8 cellular contexts compared by ENCODE assay signal in genomic region chr4:184805462-184806245, GRCh38. TPM values are rescaled to one million over a fixed set of nuclear protein-coding genes. Genes with fewer than 3 reads are reported as not detected.
DNase-seq lines count a peak whose midpoint lies in the region; ATAC-seq and TF ChIP-seq lines count a peak whose summit lies in the region.

No MANE protein-coding gene starts in this region.

- intact Hi-C loops in CD4-positive, alpha-beta T cell (cut with DNase I, micrococcal nuclease) = no loop called here

- H3K36me3 ChIP-seq in BLaER1 treated with 17β-estradiol and CSF1 and Interleukin-3, amounts not matched to agents 10 nM and 100 nM = peaks cover 5 to 99% (median 51%) of the 10 kb centered on the region in 11 experiments; a peak in 21 of 22 replicates

- no peaks in the 10 kb centered on the region for H3K9me3 ChIP-seq in BLaER1 treated with 17β-estradiol and CSF1 and Interleukin-3, amounts not matched to agents 10 nM and 100 nM (replicated peaks in 1 of 11)
- H3K9me3 ChIP-seq in CD4-positive, alpha-beta T cell (ENCODE audit: control insufficient read depth, low read length) = no peaks in the 10 kb centered on the region

- TF ChIP-seq POLR2A in erythroblast (IDR thresholded peaks at IDR 0.05; ENCODE audit: low read length) = peak; percentile 76

- no peak overlapping the region for H3K27ac Mint-ChIP-seq in CD4-positive, alpha-beta T cell

- H3K36me3 Mint-ChIP-seq in CD4-positive, alpha-beta T cell (ENCODE audit: low read depth) = peaks cover 8% of the 10 kb centered on the region

- H3K27ac ChIP-seq in BLaER1 treated with 17β-estradiol and CSF1 and Interleukin-3, amounts not matched to agents 10 nM and 100 nM = no peak overlapping the region
- no peak overlapping the region for H3K27ac ChIP-seq in CD4-positive, alpha-beta T cell (ENCODE audit: low read depth, low read length)

- POLR2A ChIA-PET in CD4-positive, alpha-beta T cell (lab: Charles Lee) = no interaction called here

- ATAC-seq in GM21529 (IDR thresholded peaks at IDR 0.05; ENCODE audit: unreplicated experiment) = peak; percentile 77
- ATAC-seq in HG03520 (IDR thresholded peaks at IDR 0.05; ENCODE audit: unreplicated experiment) = no peak
- ATAC-seq in CD4-positive, alpha-beta T cell (ENCODE audit: poor library complexity) = no peak

- no peak for TF ChIP-seq CTCF in CD4-positive, alpha-beta T cell (IDR thresholded peaks at IDR 0.05)

- H3K4me3 ChIP-seq in BLaER1 treated with 17β-estradiol and CSF1 and Interleukin-3, amounts not matched to agents 10 nM and 100 nM = no peak overlapping the region

- peak overlapping the region; percentile 18 to 99 (median 46); a peak in 21 of 22 replicates for H3K4me2 ChIP-seq in BLaER1 treated with 17β-estradiol and CSF1 and Interleukin-3, amounts not matched to agents 10 nM and 100 nM

- no peaks in the 10 kb centered on the region for H3K27me3 ChIP-seq in BLaER1 treated with 17β-estradiol and CSF1 and Interleukin-3, amounts not matched to agents 10 nM and 100 nM
- no peaks in the 10 kb centered on the region for H3K27me3 ChIP-seq in CD4-positive, alpha-beta T cell (ENCODE audit: control insufficient read depth, insufficient read depth, low read length)

- peaks cover 14% of the 10 kb centered on the region for H3K4me1 Mint-ChIP-seq in CD4-positive, alpha-beta T cell (ENCODE audit: low read depth)

- H3K4me1 ChIP-seq in BLaER1 treated with 17β-estradiol and CSF1 and Interleukin-3, amounts not matched to agents 10 nM and 100 nM = peaks cover 13 to 95% (median 30%) of the 10 kb centered on the region in 10 experiments

- H3K9ac ChIP-seq in BLaER1 treated with 17β-estradiol and CSF1 and Interleukin-3, amounts not matched to agents 10 nM and 100 nM = peak overlapping the region in 2 of 11 experiments; percentile 0 to 8; a peak in 3 of 22 replicates

- CTCF ChIA-PET in CD4-positive, alpha-beta T cell (lab: Charles Lee) = no interaction called here

- DNase-seq in NCI-H2107 treated with DMSO at 0.1 percent for 48 hours (lab: John Stamatoyannopoulos, UW; ENCODE audit: unreplicated experiment) = peak; percentile 28
- DNase-seq in erythroblast (lab: John Stamatoyannopoulos, UW) = peak; percentile 26 to 46
- peak; percentile 91 for DNase-seq in pons (ENCODE audit: low spot score)
- DNase-seq in kidney glomerular epithelial cell (lab: John Stamatoyannopoulos, UW) = no peak
- DNase-seq in CD4-positive, alpha-beta T cell = no peak

- no peaks in the 10 kb centered on the region for H3K27me3 Mint-ChIP-seq in CD4-positive, alpha-beta T cell

- no peak overlapping the region for H3K4me3 Mint-ChIP-seq in CD4-positive, alpha-beta T cell

- H3K9me3 Mint-ChIP-seq in CD4-positive, alpha-beta T cell = no peaks in the 10 kb centered on the region

- peaks cover 96 to 100% (median 100%) of the 10 kb centered on the region in 11 experiments for H4K20me1 ChIP-seq in BLaER1 treated with 17β-estradiol and CSF1 and Interleukin-3, amounts not matched to agents 10 nM and 100 nM

RNA-seq across cellular contexts. Expression of gene ACSL1, which starts 20.1 kb away (rescaled TPM):
- 10 to 100 TPM; 12.4 to 12.5 TPM for total RNA-seq in CD4-positive, alpha-beta T cell

Comparison
In these comparisons a context has a peak if more than half of its experiments do, and no peak if none do; other contexts are left out.
1. DNase-seq: peak in NCI-H2107 treated with DMSO at 0.1 percent for 48 hours (single experiment), erythroblast (2 of 2) and pons (single experiment); none in kidney glomerular epithelial cell (single experiment) and CD4-positive, alpha-beta T cell (0 of 10).